ENCODE assay signal across 14 cellular contexts in the genomic region with DNA sequence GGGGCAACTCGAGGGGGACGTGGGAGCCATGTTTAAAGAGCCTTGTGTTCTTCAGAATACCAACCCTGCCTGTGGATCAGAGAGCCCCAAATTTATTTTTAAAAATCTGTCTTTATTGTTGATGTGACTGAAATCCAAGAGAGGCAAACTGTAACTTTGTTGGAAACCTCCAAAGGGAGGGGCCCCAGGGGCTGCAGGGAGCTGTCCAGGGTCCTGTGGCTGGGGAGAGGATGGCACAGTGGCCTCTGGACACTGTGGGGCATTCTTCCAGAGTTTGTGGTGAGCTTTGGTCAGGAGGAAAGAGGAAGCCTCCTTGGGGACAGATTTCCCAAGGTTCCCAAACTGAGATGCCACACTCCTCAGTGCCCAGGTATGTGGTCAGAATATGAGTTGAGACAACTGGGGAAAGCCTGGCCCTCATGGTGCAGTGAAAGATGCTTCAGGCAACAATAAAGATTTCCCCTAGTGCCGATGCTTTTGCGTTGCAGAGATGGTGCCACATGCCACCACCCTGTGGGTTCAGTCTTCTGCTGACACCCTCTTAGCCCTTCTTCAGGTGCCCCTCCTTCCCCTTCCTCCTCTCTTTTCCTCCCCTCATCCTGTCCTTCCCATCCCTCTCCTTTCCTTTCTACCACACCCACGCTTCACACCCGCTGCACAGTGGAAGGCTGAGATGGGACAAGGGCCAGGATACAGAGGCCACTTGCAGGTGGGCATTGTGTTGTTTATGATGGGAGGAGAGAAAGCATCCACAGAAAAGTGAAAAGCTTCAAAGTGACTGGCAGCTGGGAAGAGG.
A peak's percentile ranks its signal among the peaks of the same experiment; 100 is the strongest.
DNase-seq lines count a peak whose midpoint lies in the region; ATAC-seq and TF ChIP-seq lines count a peak whose summit lies in the region.
"Had no signal": no experiment of that assay in that cellular context is flagged by ENCODE, and none has a peak within 500 bp of the region (broad histone marks: within the 10 kb centered on the region; RNA-seq: fewer than 3 reads in every experiment).

No MANE protein-coding gene starts in this region.

- H3K4me3 ChIP-seq in right atrium auricular region (no peak overlapping the region), upper lobe of right lung (no peak overlapping the region)
- H3K4me3 ChIP-seq: lung, ovary, SK-N-MC had no signal

- H3K27me3 ChIP-seq in right atrium auricular region, result no peaks in the 10 kb centered on the region
- H3K27me3 ChIP-seq in foreskin keratinocyte, result no peaks in the 10 kb centered on the region
- no peaks in the 10 kb centered on the region for H3K27me3 ChIP-seq in upper lobe of right lung
- H3K27me3 ChIP-seq: brain microvascular endothelial cell, ovary had no signal

- DNase-seq in Right ventricle myocardium inferior (ENCODE audit: missing footprints) (no peak), right atrium auricular region (ENCODE audit: low spot score) (no peak), NCI-H345 (lab: John Stamatoyannopoulos, UW) (peak; percentile 65), foreskin keratinocyte (no peak), upper lobe of right lung (no peak), NCI-H2107 treated with DMSO at 0.1 percent for 48 hours (lab: John Stamatoyannopoulos, UW; ENCODE audit: unreplicated experiment) (no peak), SK-N-DZ (ENCODE audit: low spot score) (no peak)
- DNase-seq: brain microvascular endothelial cell, NCI-H69, ovary had no signal

- ATAC-seq in Right ventricle myocardium inferior (peak; percentile 48), foreskin keratinocyte (peak; percentile 49), upper lobe of right lung (peak; percentile 23), GM18505 (IDR thresholded peaks at IDR 0.05; ENCODE audit: unreplicated experiment) (no peak)

- H3K27ac ChIP-seq in right atrium auricular region (no peak overlapping the region), foreskin keratinocyte (no peak overlapping the region), upper lobe of right lung (no peak overlapping the region)
- H3K27ac ChIP-seq: brain microvascular endothelial cell, HL-60, ovary, SK-N-MC had no signal

- H3K36me3 ChIP-seq in right atrium auricular region (no peaks in the 10 kb centered on the region), upper lobe of right lung (no peaks in the 10 kb centered on the region)
- H3K36me3 ChIP-seq: brain microvascular endothelial cell, ovary had no signal

- intact Hi-C loops in Right ventricle myocardium inferior (cut with DNase I), result no loop called here
- intact Hi-C loops in upper lobe of right lung (cut with DNase I), result no loop called here

- TF ChIP-seq CTCF in right atrium auricular region (IDR thresholded peaks at IDR 0.05) (no peak), foreskin keratinocyte (conservative IDR thresholded peaks at IDR 0.05) (no peak), upper lobe of right lung (IDR thresholded peaks at IDR 0.05) (no peak)

- no peak for TF ChIP-seq POLR2A in GM18505 (IDR thresholded peaks at IDR 0.05; ENCODE audit: borderline replicate concordance, extremely low read depth, insufficient read depth, insufficient read length)

- H3K4me1 ChIP-seq in right atrium auricular region (no peaks in the 10 kb centered on the region), foreskin keratinocyte (no peaks in the 10 kb centered on the region), upper lobe of right lung (no peaks in the 10 kb centered on the region)

- H3K9me3 ChIP-seq in right atrium auricular region (no peaks in the 10 kb centered on the region), upper lobe of right lung (no peaks in the 10 kb centered on the region)
- H3K9me3 ChIP-seq: ovary had no signal
